In the genomic region with DNA sequence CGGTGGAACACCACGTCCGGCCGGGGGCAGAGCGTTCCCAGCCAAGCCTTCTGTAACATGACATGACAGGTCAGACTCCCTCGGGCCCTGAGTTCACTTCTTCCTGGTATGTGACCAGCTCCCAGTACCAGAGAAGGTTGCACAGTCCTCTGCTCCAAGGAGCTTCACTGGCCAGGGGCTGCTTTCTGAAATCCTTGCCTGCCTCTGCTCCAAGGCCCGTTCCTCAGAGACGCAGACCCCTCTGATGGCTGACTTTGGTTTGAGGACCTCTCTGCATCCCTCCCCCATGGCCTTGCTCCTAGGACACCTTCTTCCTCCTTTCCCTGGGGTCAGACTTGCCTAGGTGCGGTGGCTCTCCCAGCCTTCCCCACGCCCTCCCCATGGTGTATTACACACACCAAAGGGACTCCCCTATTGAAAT, we compare ENCODE assay signal across 15 cellular contexts. TPM values are rescaled to one million over a fixed set of nuclear protein-coding genes. Genes with fewer than 3 reads are reported as not detected.
DNase-seq lines count a peak whose midpoint lies in the region; TF ChIP-seq lines count a peak whose summit lies in the region.
"Had no signal": no experiment of that assay in that cellular context is flagged by ENCODE, and none has a peak within 500 bp of the region (broad histone marks: within the 10 kb centered on the region; RNA-seq: fewer than 3 reads in every experiment).

No MANE protein-coding gene starts in this region.

- no peaks in the 10 kb centered on the region for H3K27me3 Mint-ChIP-seq in activated T-cell treated with anti-CD3 and anti-CD28 coated beads, Interleukin-2, amount 50 U/mL, for 24 hours
- H3K27me3 Mint-ChIP-seq in activated CD4-positive, alpha-beta memory T cell treated with anti-CD3 and anti-CD28 coated beads, Interleukin-2, amount 10 ng/mL, durations not matched to agents 7 days and 5 days: peaks cover 3% of the 10 kb centered on the region
- peaks cover 9% of the 10 kb centered on the region for H3K27me3 Mint-ChIP-seq in progenitor cell of endocrine pancreas

- H3K4me3 Mint-ChIP-seq in activated T-cell treated with anti-CD3 and anti-CD28 coated beads, Interleukin-2, amount 50 U/mL, for 24 hours: peak overlapping the region; percentile 91
- peak overlapping the region; percentile 40 for H3K4me3 Mint-ChIP-seq in activated CD4-positive, alpha-beta memory T cell treated with anti-CD3 and anti-CD28 coated beads, Interleukin-2, amount 10 ng/mL, durations not matched to agents 7 days and 5 days
- peak overlapping the region; percentile 93 for H3K4me3 Mint-ChIP-seq in progenitor cell of endocrine pancreas (ENCODE audit: low read depth)

- POLR2A ChIA-PET in activated CD4-positive, alpha-beta memory T cell treated with anti-CD3 and anti-CD28 coated beads, Interleukin-2, amount 10 ng/mL, durations not matched to agents 7 days and 5 days (lab: Charles Lee): no interaction called here

- no peaks in the 10 kb centered on the region for H4K20me1 ChIP-seq in hepatocyte (ENCODE audit: insufficient read depth, poor library complexity, severe bottlenecking)

- no peaks in the 10 kb centered on the region for H3K9me2 ChIP-seq in hepatocyte (replicated peaks; ENCODE audit: insufficient read depth)

- H3K79me2 ChIP-seq in hepatocyte: no peaks in the 10 kb centered on the region

- H3K9me3 Mint-ChIP-seq in activated T-cell treated with anti-CD3 and anti-CD28 coated beads, Interleukin-2, amount 50 U/mL, for 24 hours: no peaks in the 10 kb centered on the region
- H3K9me3 Mint-ChIP-seq in activated CD4-positive, alpha-beta memory T cell treated with anti-CD3 and anti-CD28 coated beads, Interleukin-2, amount 10 ng/mL, durations not matched to agents 7 days and 5 days: no peaks in the 10 kb centered on the region
- H3K9me3 Mint-ChIP-seq in progenitor cell of endocrine pancreas (ENCODE audit: low read depth): no peaks in the 10 kb centered on the region

- H3K4me1 Mint-ChIP-seq in activated T-cell treated with anti-CD3 and anti-CD28 coated beads, Interleukin-2, amount 50 U/mL, for 24 hours (ENCODE audit: low read depth): peaks cover 32% of the 10 kb centered on the region
- peaks cover 29% of the 10 kb centered on the region for H3K4me1 Mint-ChIP-seq in activated CD4-positive, alpha-beta memory T cell treated with anti-CD3 and anti-CD28 coated beads, Interleukin-2, amount 10 ng/mL, durations not matched to agents 7 days and 5 days
- peaks cover 11% of the 10 kb centered on the region for H3K4me1 Mint-ChIP-seq in progenitor cell of endocrine pancreas (ENCODE audit: low read depth)

- H3K36me3 ChIP-seq in hepatocyte (replicated peaks; ENCODE audit: insufficient read depth, low read depth): no peaks in the 10 kb centered on the region

- H2AFZ ChIP-seq in hepatocyte: no peak overlapping the region

- peaks cover 7% of the 10 kb centered on the region for H3K4me1 ChIP-seq in hepatocyte (ENCODE audit: insufficient read depth)

- H3K27me3 ChIP-seq in hepatocyte: no peaks in the 10 kb centered on the region

- H3K27ac ChIP-seq in hepatocyte: no peak overlapping the region
- H3K27ac ChIP-seq: coronary artery had no signal

- CTCF ChIA-PET in activated CD4-positive, alpha-beta memory T cell treated with anti-CD3 and anti-CD28 coated beads, Interleukin-2, amount 10 ng/mL, durations not matched to agents 7 days and 5 days (lab: Charles Lee): no interaction called here

- 89% methylated on average over 10 of the region's 10 CpGs for WGBS in hepatocyte (ENCODE audit: low lambda C conversion rate, missing lambda C conversion rate)

- no peak overlapping the region for H3K4me3 ChIP-seq in hepatocyte
- H3K4me3 ChIP-seq: coronary artery had no signal

- H3K36me3 Mint-ChIP-seq in activated T-cell treated with anti-CD3 and anti-CD28 coated beads, Interleukin-2, amount 50 U/mL, for 24 hours (ENCODE audit: low read depth): peaks cover 15% of the 10 kb centered on the region
- no peaks in the 10 kb centered on the region for H3K36me3 Mint-ChIP-seq in activated CD4-positive, alpha-beta memory T cell treated with anti-CD3 and anti-CD28 coated beads, Interleukin-2, amount 10 ng/mL, durations not matched to agents 7 days and 5 days (ENCODE audit: low read depth)
- H3K36me3 Mint-ChIP-seq in progenitor cell of endocrine pancreas (ENCODE audit: insufficient read depth): no peaks in the 10 kb centered on the region

- no peak for DNase-seq in activated T-cell treated with anti-CD3 and anti-CD28 coated beads, Interleukin-2, amount 50 U/mL, for 24 hours
- no peak for DNase-seq in activated T-cell treated with anti-CD3 and anti-CD28 coated beads, Interleukin-2, amount 50 U/mL, for 48 hours
- DNase-seq in activated CD4-positive, alpha-beta memory T cell treated with anti-CD3 and anti-CD28 coated beads, Interleukin-2, amount 10 ng/mL, durations not matched to agents 7 days and 5 days: no peak
- no peak for DNase-seq in hepatocyte (ENCODE audit: low spot score)
- no peak for DNase-seq in progenitor cell of endocrine pancreas (ENCODE audit: low spot score, unreplicated experiment)
- no peak for DNase-seq in DMS79 treated with DMSO at 0.1 percent for 48 hours (lab: John Stamatoyannopoulos, UW)
- no peak for DNase-seq in superior temporal gyrus (ENCODE audit: extremely low spot score)
- DNase-seq in T-helper 9 cell: no peak
- DNase-seq: activated CD4-positive, CD25-positive, alpha-beta regulatory T cell; foreskin melanocyte; kidney glomerular epithelial cell; NCI-H1694; NCI-H69; stimulated activated CD4-positive, alpha-beta T cell treated with anti-CD3 and anti-CD28 coated beads, Interleukin-15, amount 100 ng/mL, for 24 hours had no signal

- TF ChIP-seq CTCF in hepatocyte (IDR thresholded peaks at IDR 0.05; ENCODE audit: poor library complexity): no peak
- no peak for TF ChIP-seq CTCF in progenitor cell of endocrine pancreas (IDR thresholded peaks at IDR 0.05; ENCODE audit: unreplicated experiment)

- H3K9me3 ChIP-seq in hepatocyte (ENCODE audit: low read depth): no peaks in the 10 kb centered on the region

- H3K27ac Mint-ChIP-seq in activated T-cell treated with anti-CD3 and anti-CD28 coated beads, Interleukin-2, amount 50 U/mL, for 24 hours: no peak overlapping the region
- no peak overlapping the region for H3K27ac Mint-ChIP-seq in activated CD4-positive, alpha-beta memory T cell treated with anti-CD3 and anti-CD28 coated beads, Interleukin-2, amount 10 ng/mL, durations not matched to agents 7 days and 5 days
- no peak overlapping the region for H3K27ac Mint-ChIP-seq in progenitor cell of endocrine pancreas

- peak overlapping the region; percentile 99 for H3K4me2 ChIP-seq in hepatocyte

RNA-seq across cellular contexts. Expression of a gene that starts 1.7 kb away (rescaled TPM):
- total RNA-seq in activated CD4-positive, alpha-beta memory T cell treated with anti-CD3 and anti-CD28 coated beads, Interleukin-2, amount 10 ng/mL, durations not matched to agents 7 days and 5 days: 10 to 100 TPM; 16.0 to 18.7 TPM
- total RNA-seq in hepatocyte: 35.2 and 37.1 TPM in 2 replicates
- polyA plus RNA-seq in hepatocyte: 43.1 and 55.8 TPM in 2 replicates
- total RNA-seq in progenitor cell of endocrine pancreas: 37.9 and 41.1 TPM in 2 replicates

RNA-seq across cellular contexts. Expression of a gene that starts 43.9 kb away (rescaled TPM):
- 100 to 1,000 TPM; 109 to 115 TPM for total RNA-seq in activated CD4-positive, alpha-beta memory T cell treated with anti-CD3 and anti-CD28 coated beads, Interleukin-2, amount 10 ng/mL, durations not matched to agents 7 days and 5 days
- 59.3 and 81.7 TPM in 2 replicates for total RNA-seq in hepatocyte
- 106 and 107 TPM in 2 replicates for polyA plus RNA-seq in hepatocyte
- total RNA-seq in progenitor cell of endocrine pancreas: 83.6 and 86.8 TPM in 2 replicates

Comparison
In these comparisons a context has a peak if more than half of its experiments do, and no peak if none do; other contexts are left out.
1. H3K4me3 Mint-ChIP-seq: peak in every context shown above with its lines; median percentile 93 in progenitor cell of endocrine pancreas; 91 in activated T-cell treated with anti-CD3 and anti-CD28 coated beads, Interleukin-2, amount 50 U/mL, for 24 hours; 40 in activated CD4-positive, alpha-beta memory T cell treated with anti-CD3 and anti-CD28 coated beads, Interleukin-2, amount 10 ng/mL, durations not matched to agents 7 days and 5 days.